19 cellular contexts compared by ENCODE assay signal in the genomic region with DNA sequence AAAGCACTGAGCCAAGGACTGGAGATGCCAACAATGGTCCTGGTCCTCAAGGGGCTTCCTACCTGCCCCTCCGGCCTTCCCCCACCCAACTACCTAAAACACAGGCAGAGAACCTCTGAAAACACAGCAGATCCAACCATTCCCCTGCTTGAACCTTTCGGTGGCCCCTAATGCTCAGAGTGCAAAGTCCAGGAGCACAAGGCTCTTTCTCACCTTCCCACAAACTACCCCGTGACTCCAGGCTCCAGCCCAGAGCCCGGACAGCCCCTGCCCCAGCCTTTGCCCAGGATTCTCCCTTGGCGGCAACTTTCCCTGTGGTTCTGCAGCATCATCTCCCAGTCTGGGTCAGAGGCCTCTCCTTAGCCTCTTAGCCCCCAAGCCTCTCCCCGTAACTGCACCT. TPM values are rescaled to one million over a fixed set of nuclear protein-coding genes. Genes with fewer than 3 reads are reported as not detected.
DNase-seq lines count a peak whose midpoint lies in the region; ATAC-seq and TF ChIP-seq lines count a peak whose summit lies in the region.
"Had no signal": no experiment of that assay in that cellular context is flagged by ENCODE, and none has a peak within 500 bp of the region (broad histone marks: within the 10 kb centered on the region; RNA-seq: fewer than 3 reads in every experiment).

No MANE protein-coding gene starts in this region.

- intact Hi-C loops in Panc1 (cut with micrococcal nuclease; ENCODE audit: unreplicated experiment): no loop called here

- no peak for ATAC-seq in Panc1
- ATAC-seq in gastroesophageal sphincter: no peak
- ATAC-seq in stimulated activated effector memory CD8-positive, alpha-beta T cell treated with anti-CD3 and anti-CD28 coated beads, Interleukin-12 subunit alpha, Interleukin-12 subunit beta, amount 100 ng/mL, for 72 hours: no peak

- peak overlapping the region; percentile 63 for H3K9ac ChIP-seq in BLaER1

- H3K27ac Mint-ChIP-seq in stimulated activated effector memory CD8-positive, alpha-beta T cell treated with anti-CD3 and anti-CD28 coated beads, Interleukin-12 subunit alpha, Interleukin-12 subunit beta, amount 100 ng/mL, for 72 hours: no peak overlapping the region
- H3K27ac Mint-ChIP-seq: activated naive CD4-positive, alpha-beta T cell treated with anti-CD3 and anti-CD28 coated beads, Interleukin-2, amount 50 U/mL, for 72 hours had no signal

- no peak for TF ChIP-seq EP300 in gastroesophageal sphincter (IDR thresholded peaks at IDR 0.05)

- DNase-seq in Panc1 (ENCODE audit: low read depth, low spot score): no peak
- DNase-seq in T-helper 1 cell: no peak
- no peak for DNase-seq in activated effector memory CD4-positive, alpha-beta T cell treated with Interleukin-2 at 50 U/mL for 16 hours
- DNase-seq in stimulated activated effector memory CD8-positive, alpha-beta T cell treated with anti-CD3 and anti-CD28 coated beads, Interleukin-12 subunit alpha, Interleukin-12 subunit beta, amount 100 ng/mL, for 72 hours (ENCODE audit: low spot score in 2 of 2): no peak
- DNase-seq in WERI-Rb-1: no peak
- DNase-seq: activated CD4-positive, CD25-positive, alpha-beta regulatory T cell; activated CD8-positive, alpha-beta memory T cell treated with anti-CD3 and anti-CD28 coated beads, Interleukin-2, amount 50 U/mL, for 48 hours; central memory CD4-positive, alpha-beta T cell; erythroblast; NCI-H1105; NCI-H2227 treated with DMSO at 0.1 percent for 48 hours; OCI-M1; stimulated activated CD4-positive, alpha-beta T cell treated with anti-CD3 and anti-CD28 coated beads, Interleukin-2, amount 100 ng/mL, for 48 hours had no signal

- H3K27me3 ChIP-seq in BLaER1: no peaks in the 10 kb centered on the region
- H3K27me3 ChIP-seq in Panc1 (ENCODE audit: control insufficient read depth, insufficient read depth, low read length): no peaks in the 10 kb centered on the region
- no peaks in the 10 kb centered on the region for H3K27me3 ChIP-seq in gastroesophageal sphincter
- no peaks in the 10 kb centered on the region for H3K27me3 ChIP-seq in WERI-Rb-1 (ENCODE audit: insufficient read depth, low read depth, severe bottlenecking)

- in situ Hi-C loops in Panc1 (cut with HindIII; ENCODE audit: low pct_unique_long_range_greater_than_20kb, low sequenced_read_pairs): no loop called here

- peaks cover 67% of the 10 kb centered on the region for H3K4me1 ChIP-seq in BLaER1
- H3K4me1 ChIP-seq in Panc1 (ENCODE audit: control insufficient read depth, insufficient read depth, low read length): peaks cover 20% of the 10 kb centered on the region
- peaks cover 0 to 67% (median 36%) of the 10 kb centered on the region in 3 donors for H3K4me1 ChIP-seq in gastroesophageal sphincter

- CTCF ChIA-PET in Panc1 (lab: Charles Lee): no interaction called here

- peaks cover 20% of the 10 kb centered on the region for H3K36me3 ChIP-seq in BLaER1
- H3K36me3 ChIP-seq in Panc1 (ENCODE audit: control insufficient read depth, insufficient read depth, low read length): no peaks in the 10 kb centered on the region; the same call in 1 of the 2 replicates
- H3K36me3 ChIP-seq in gastroesophageal sphincter: no peaks in the 10 kb centered on the region
- H3K36me3 ChIP-seq in WERI-Rb-1: no peaks in the 10 kb centered on the region
- H3K36me3 ChIP-seq: left lung had no signal

- H3K4me3 Mint-ChIP-seq in stimulated activated effector memory CD8-positive, alpha-beta T cell treated with anti-CD3 and anti-CD28 coated beads, Interleukin-12 subunit alpha, Interleukin-12 subunit beta, amount 100 ng/mL, for 72 hours: no peak overlapping the region

- TF ChIP-seq CTCF in Panc1 (IDR thresholded peaks at IDR 0.05) (no peak), gastroesophageal sphincter (IDR thresholded peaks at IDR 0.05) (no peak), WERI-Rb-1 (IDR thresholded peaks at IDR 0.05; ENCODE audit: low read depth, low read length) (no peak)

- peak overlapping the region; percentile 100 for H3K4me3 ChIP-seq in BLaER1
- no peak overlapping the region for H3K4me3 ChIP-seq in Panc1 (ENCODE audit: low read depth in 2 of 2, low read length in 2 of 2)
- no peak overlapping the region for H3K4me3 ChIP-seq in gastroesophageal sphincter
- H3K4me3 ChIP-seq in skin epidermis: no peak overlapping the region
- no peak overlapping the region for H3K4me3 ChIP-seq in WERI-Rb-1 (ENCODE audit: low read depth, low read length)

- peaks cover 30% of the 10 kb centered on the region for H3K4me1 Mint-ChIP-seq in stimulated activated effector memory CD8-positive, alpha-beta T cell treated with anti-CD3 and anti-CD28 coated beads, Interleukin-12 subunit alpha, Interleukin-12 subunit beta, amount 100 ng/mL, for 72 hours

- no peaks in the 10 kb centered on the region for H3K9me3 ChIP-seq in BLaER1
- H3K9me3 ChIP-seq in Panc1 (ENCODE audit: control insufficient read depth, insufficient read depth, low read depth, low read length): no peaks in the 10 kb centered on the region
- no peaks in the 10 kb centered on the region for H3K9me3 ChIP-seq in gastroesophageal sphincter
- no peaks in the 10 kb centered on the region for H3K9me3 ChIP-seq in WERI-Rb-1 (ENCODE audit: severe bottlenecking)
- H3K9me3 ChIP-seq: left lung had no signal

- H3K4me2 ChIP-seq in BLaER1: peak overlapping the region; percentile 84

- no peaks in the 10 kb centered on the region for H3K36me3 Mint-ChIP-seq in stimulated activated effector memory CD8-positive, alpha-beta T cell treated with anti-CD3 and anti-CD28 coated beads, Interleukin-12 subunit alpha, Interleukin-12 subunit beta, amount 100 ng/mL, for 72 hours
- H3K36me3 Mint-ChIP-seq: activated naive CD4-positive, alpha-beta T cell treated with anti-CD3 and anti-CD28 coated beads, Interleukin-2, amount 50 U/mL, for 72 hours had no signal

- no TSS peak for BruUV-seq in Panc1 (replicated peaks; lab: Mats Ljungman, UMichigan)

- no peaks in the 10 kb centered on the region for H3K9me3 Mint-ChIP-seq in stimulated activated effector memory CD8-positive, alpha-beta T cell treated with anti-CD3 and anti-CD28 coated beads, Interleukin-12 subunit alpha, Interleukin-12 subunit beta, amount 100 ng/mL, for 72 hours
- H3K9me3 Mint-ChIP-seq: activated naive CD4-positive, alpha-beta T cell treated with anti-CD3 and anti-CD28 coated beads, Interleukin-2, amount 50 U/mL, for 72 hours had no signal

- 90 to 93% methylated on average over 2 to 5 of the region's 6 CpGs for WGBS in gastroesophageal sphincter (ENCODE audit: low coverage in 1 of 2), 2 donors

- H3K27ac ChIP-seq in BLaER1: peak overlapping the region; percentile 68; the same call in 1 of the 2 replicates
- H3K27ac ChIP-seq in Panc1 (ENCODE audit: low read length): peak overlapping the region; percentile 48; the same call in 1 of the 2 replicates
- peak overlapping the region; percentile 89 to 100 (median 98) for H3K27ac ChIP-seq in gastroesophageal sphincter
- peak overlapping the region in 12 of 21 experiments; percentile 90 to 98 (median 95) for H3K27ac ChIP-seq in skin epidermis
- no peak overlapping the region for H3K27ac ChIP-seq in WERI-Rb-1

- POLR2A ChIA-PET in Panc1 (lab: Charles Lee): no interaction called here

- no peak for TF ChIP-seq POLR2A in gastroesophageal sphincter (IDR thresholded peaks at IDR 0.05)

- peaks cover 16% of the 10 kb centered on the region for H4K20me1 ChIP-seq in BLaER1

RNA-seq across cellular contexts. Expression of gene CD9, which starts 1.6 kb away (rescaled TPM):
- total RNA-seq in Panc1 (2021; ENCODE audit: unreplicated experiment) (103 TPM), gastroesophageal sphincter (100 to 1,000 TPM; 379 to 558 (median 468) TPM)
- polyA plus RNA-seq in Panc1 (2012; ENCODE audit: insufficient read length): 150 TPM
- polyA plus RNA-seq: neural cell had no signal
